In genomic region chr12:106297681-106298080, GRCh38 we compare ENCODE assay signal across 24 cellular contexts. TPM values are rescaled to one million over a fixed set of nuclear protein-coding genes. Genes with fewer than 3 reads are reported as not detected.
A peak's percentile ranks its signal among the peaks of the same experiment; 100 is the strongest.
DNase-seq lines count a peak whose midpoint lies in the region; ATAC-seq and TF ChIP-seq lines count a peak whose summit lies in the region.
"Had no signal": no experiment of that assay in that cellular context is flagged by ENCODE, and none has a peak within 500 bp of the region (broad histone marks: within the 10 kb centered on the region; RNA-seq: fewer than 3 reads in every experiment).

No MANE protein-coding gene starts in this region.

- H3K9me3 Mint-ChIP-seq in CD4-positive, CD25-positive, alpha-beta regulatory T cell = no peaks in the 10 kb centered on the region
- no peaks in the 10 kb centered on the region for H3K9me3 Mint-ChIP-seq in Calu3 (ENCODE audit: low read depth, unreplicated experiment)
- H3K9me3 Mint-ChIP-seq: activated naive CD4-positive, alpha-beta T cell treated with anti-CD3 and anti-CD28 coated beads, Interleukin-2, amount 50 U/mL, for 24 hours; mesothelial cell of epicardium; natural killer cell; T-helper 2 cell treated with Interferon-gamma antibody and Interleukin-4, amounts not matched to agents 5 μg/mL and 100 μg/mL, for 36 hours had no signal

- no peaks in the 10 kb centered on the region for H3F3A ChIP-seq in OCI-LY1 (ENCODE audit: insufficient read depth, low read length)

- peak overlapping the region; percentile 45 to 77 (median 67) for H3K27ac Mint-ChIP-seq in CD4-positive, CD25-positive, alpha-beta regulatory T cell
- H3K27ac Mint-ChIP-seq in Calu3 (ENCODE audit: unreplicated experiment) = peak overlapping the region; percentile 52
- H3K27ac Mint-ChIP-seq: activated CD4-positive, alpha-beta T cell treated with anti-CD3 and anti-CD28 coated beads, Interleukin-2, amount 10 ng/mL, durations not matched to agents 24 days and 14 days; activated naive CD4-positive, alpha-beta T cell treated with anti-CD3 and anti-CD28 coated beads, Interleukin-2, amount 50 U/mL, for 24 hours; mesothelial cell of epicardium; natural killer cell; T-helper 2 cell treated with Interferon-gamma antibody and Interleukin-4, amounts not matched to agents 5 μg/mL and 100 μg/mL, for 36 hours had no signal

- H3K27me3 Mint-ChIP-seq in CD4-positive, CD25-positive, alpha-beta regulatory T cell = peaks cover 17% of the 10 kb centered on the region
- no peaks in the 10 kb centered on the region for H3K27me3 Mint-ChIP-seq in Calu3 (ENCODE audit: unreplicated experiment)
- H3K27me3 Mint-ChIP-seq: activated CD4-positive, alpha-beta T cell treated with anti-CD3 and anti-CD28 coated beads, Interleukin-2, amount 10 ng/mL, durations not matched to agents 24 days and 14 days; activated naive CD4-positive, alpha-beta T cell treated with anti-CD3 and anti-CD28 coated beads, Interleukin-2, amount 50 U/mL, for 24 hours had no signal

- peaks cover 12% of the 10 kb centered on the region for H3K4me1 ChIP-seq in CD4-positive, CD25-positive, alpha-beta regulatory T cell (ENCODE audit: control insufficient read depth, insufficient read depth, low read length, poor library complexity, severe bottlenecking)
- peaks cover 56% of the 10 kb centered on the region for H3K4me1 ChIP-seq in OCI-LY1 (ENCODE audit: insufficient read depth, low read length, severe bottlenecking)
- H3K4me1 ChIP-seq: uterus had no signal

- no peaks in the 10 kb centered on the region for H3K9me2 ChIP-seq in OCI-LY1 (ENCODE audit: low read depth, low read length)

- H2AFZ ChIP-seq in OCI-LY1 (ENCODE audit: low read length) = no peak overlapping the region

- peak overlapping the region; percentile 13; the same call in 1 of the 2 replicates for H3K9ac ChIP-seq in OCI-LY1 (ENCODE audit: low read length)

- peak overlapping the region; percentile 30; the same call in 1 of the 2 replicates for H3K4me2 ChIP-seq in OCI-LY1 (ENCODE audit: low read length)

- H4K20me1 ChIP-seq in OCI-LY1 (ENCODE audit: insufficient read depth, low read length) = no peaks in the 10 kb centered on the region

- CTCF ChIA-PET in Calu3 (lab: Charles Lee) = interaction anchor here (0.9 kb wide), 1 partner anchor 71 kb away, joined by 3 read pairs; no protein-coding TSS in a partner anchor

- ATAC-seq in CD4-positive, CD25-positive, alpha-beta regulatory T cell (ENCODE audit: low read depth in 2 of 2) = no peak
- no peak for ATAC-seq in GM19463 (IDR thresholded peaks at IDR 0.05; ENCODE audit: unreplicated experiment)
- no peak for ATAC-seq in HG03039 (IDR thresholded peaks at IDR 0.05; ENCODE audit: unreplicated experiment)
- ATAC-seq: heart left ventricle; left colon; natural killer cell; stimulated activated naive CD8-positive, alpha-beta T cell treated with anti-CD3 and anti-CD28 coated beads, Interleukin-15, Interleukin-2, amounts not matched to agents 100 U/mL and 50 U/mL, for 24 hours had no signal

- DNase-seq in CD4-positive, CD25-positive, alpha-beta regulatory T cell = peak in 1 of 3 donors; percentile 50
- DNase-seq in Calu3 (no peak), islet precursor cell (peak; percentile 49), NCI-H2029 (lab: John Stamatoyannopoulos, UW) (no peak)
- DNase-seq: activated CD4-positive, alpha-beta T cell treated with anti-CD3 and anti-CD28 coated beads, Interleukin-2, amount 10 ng/mL, durations not matched to agents 24 days and 14 days; effector memory CD4-positive, alpha-beta T cell; foreskin fibroblast; heart left ventricle; left colon; natural killer cell; NCI-H1048; NCI-H1930; NCI-H2227 treated with DMSO at 0.1 percent for 48 hours; NCI-H774; occipital lobe; stimulated activated naive CD8-positive, alpha-beta T cell treated with anti-CD3 and anti-CD28 coated beads, Interleukin-15, Interleukin-2, amounts not matched to agents 100 U/mL and 50 U/mL, for 24 hours; uterus had no signal

- no peaks in the 10 kb centered on the region for H3K36me3 Mint-ChIP-seq in CD4-positive, CD25-positive, alpha-beta regulatory T cell
- peaks cover 31% of the 10 kb centered on the region for H3K36me3 Mint-ChIP-seq in Calu3 (ENCODE audit: insufficient read depth, unreplicated experiment)
- H3K36me3 Mint-ChIP-seq: activated naive CD4-positive, alpha-beta T cell treated with anti-CD3 and anti-CD28 coated beads, Interleukin-2, amount 50 U/mL, for 24 hours; mesothelial cell of epicardium; natural killer cell had no signal

- no peaks in the 10 kb centered on the region for H3K79me2 ChIP-seq in OCI-LY1 (ENCODE audit: insufficient read depth, low read length)

- BruUV-seq in Calu3 (replicated peaks; lab: Mats Ljungman, UMichigan) = no TSS peak

- no peaks in the 10 kb centered on the region for H3K9me3 ChIP-seq in CD4-positive, CD25-positive, alpha-beta regulatory T cell (ENCODE audit: control insufficient read depth in 2 of 2, low read length in 2 of 2)
- no peaks in the 10 kb centered on the region for H3K9me3 ChIP-seq in OCI-LY1 (ENCODE audit: low read length)
- H3K9me3 ChIP-seq: heart left ventricle, thoracic aorta, uterus had no signal

- H3K27ac ChIP-seq in CD4-positive, CD25-positive, alpha-beta regulatory T cell (ENCODE audit: insufficient read depth, low read length, poor library complexity, severe bottlenecking) = no peak overlapping the region
- peak overlapping the region; percentile 83 for H3K27ac ChIP-seq in OCI-LY1 (ENCODE audit: low read depth, low read length, poor library complexity, severe bottlenecking)
- H3K27ac ChIP-seq: thoracic aorta, uterus had no signal

- H3K4me3 Mint-ChIP-seq in CD4-positive, CD25-positive, alpha-beta regulatory T cell = peak overlapping the region in 2 of 4 donors; percentile 4 to 11
- no peak overlapping the region for H3K4me3 Mint-ChIP-seq in Calu3 (ENCODE audit: low read depth, unreplicated experiment)
- H3K4me3 Mint-ChIP-seq: activated CD4-positive, alpha-beta T cell treated with anti-CD3 and anti-CD28 coated beads, Interleukin-2, amount 10 ng/mL, durations not matched to agents 24 days and 14 days; activated naive CD4-positive, alpha-beta T cell treated with anti-CD3 and anti-CD28 coated beads, Interleukin-2, amount 50 U/mL, for 24 hours; mesothelial cell of epicardium; natural killer cell; T-helper 2 cell treated with Interferon-gamma antibody and Interleukin-4, amounts not matched to agents 5 μg/mL and 100 μg/mL, for 36 hours had no signal

- no peak overlapping the region for H3K4me3 ChIP-seq in CD4-positive, CD25-positive, alpha-beta regulatory T cell (ENCODE audit: low read depth, low read length)
- H3K4me3 ChIP-seq in OCI-LY1 (ENCODE audit: low read depth, low read length, poor library complexity, severe bottlenecking) = peak overlapping the region; percentile 31
- H3K4me3 ChIP-seq: heart left ventricle, thoracic aorta, uterus had no signal

- peaks cover 6 to 40% (median 24%) of the 10 kb centered on the region in 4 donors for H3K4me1 Mint-ChIP-seq in CD4-positive, CD25-positive, alpha-beta regulatory T cell
- H3K4me1 Mint-ChIP-seq in Calu3 (ENCODE audit: low read depth, unreplicated experiment) = peaks cover 30% of the 10 kb centered on the region

- intact Hi-C loops in Calu3 (cut with micrococcal nuclease; ENCODE audit: unreplicated experiment) = no loop called here

- H3K27me3 ChIP-seq in CD4-positive, CD25-positive, alpha-beta regulatory T cell (ENCODE audit: control insufficient read depth, insufficient read depth, low read length) = peaks cover 3% of the 10 kb centered on the region
- H3K27me3 ChIP-seq in OCI-LY1 (ENCODE audit: insufficient read depth, low read length) = no peaks in the 10 kb centered on the region
- H3K27me3 ChIP-seq: heart left ventricle, uterus had no signal

- TF ChIP-seq CTCF in Calu3 (IDR thresholded peaks at IDR 0.05; ENCODE audit: unreplicated experiment) = no peak
- TF ChIP-seq CTCF in OCI-LY1 (IDR thresholded peaks at IDR 0.05; ENCODE audit: low read length) = no peak

- no peaks in the 10 kb centered on the region for H3K36me3 ChIP-seq in CD4-positive, CD25-positive, alpha-beta regulatory T cell (ENCODE audit: control insufficient read depth, insufficient read depth, low read length)
- no peaks in the 10 kb centered on the region for H3K36me3 ChIP-seq in OCI-LY1 (ENCODE audit: insufficient read depth, low read length)
- H3K36me3 ChIP-seq: heart left ventricle, thoracic aorta, uterus had no signal

RNA-seq across cellular contexts. Expression of gene TCP11L2, which starts 4.9 kb away (rescaled TPM):
- 153 TPM for total RNA-seq in CD4-positive, CD25-positive, alpha-beta regulatory T cell
- polyA plus RNA-seq in CD4-positive, CD25-positive, alpha-beta regulatory T cell = 10 to 100 TPM; 46.0 to 65.9 (median 64.6) TPM
- 30.7 and 37.7 TPM in 2 replicates for total RNA-seq in Calu3 (2022)

RNA-seq across cellular contexts. Expression of gene CKAP4, which starts 49.9 kb away (rescaled TPM):
- 4.8 TPM for total RNA-seq in CD4-positive, CD25-positive, alpha-beta regulatory T cell
- polyA plus RNA-seq in CD4-positive, CD25-positive, alpha-beta regulatory T cell = 1 to 10 TPM; 3.4 to 6.0 (median 4.0) TPM
- 91.9 and 108 TPM in 2 replicates for total RNA-seq in Calu3 (2022)

RNA-seq across cellular contexts. Expression of gene POLR3B, which starts 59.9 kb away (rescaled TPM):
- total RNA-seq in CD4-positive, CD25-positive, alpha-beta regulatory T cell = 5.2 TPM
- polyA plus RNA-seq in CD4-positive, CD25-positive, alpha-beta regulatory T cell = 1 to 10 TPM; 3.4 to 5.7 (median 4.6) TPM
- 13.6 and 13.9 TPM in 2 replicates for total RNA-seq in Calu3 (2022)

Comparison
In these comparisons a context has a peak if more than half of its experiments do, and no peak if none do; other contexts are left out.
1. RNA of gene CKAP4, which starts 49.9 kb away (total RNA-seq): 91.9 to 108 TPM in Calu3; 4.8 TPM in CD4-positive, CD25-positive, alpha-beta regulatory T cell (single experiment); every median in the first group is over 10 times any median in the second.